ENCODE assay signal across 8 cellular contexts in the genomic region with DNA sequence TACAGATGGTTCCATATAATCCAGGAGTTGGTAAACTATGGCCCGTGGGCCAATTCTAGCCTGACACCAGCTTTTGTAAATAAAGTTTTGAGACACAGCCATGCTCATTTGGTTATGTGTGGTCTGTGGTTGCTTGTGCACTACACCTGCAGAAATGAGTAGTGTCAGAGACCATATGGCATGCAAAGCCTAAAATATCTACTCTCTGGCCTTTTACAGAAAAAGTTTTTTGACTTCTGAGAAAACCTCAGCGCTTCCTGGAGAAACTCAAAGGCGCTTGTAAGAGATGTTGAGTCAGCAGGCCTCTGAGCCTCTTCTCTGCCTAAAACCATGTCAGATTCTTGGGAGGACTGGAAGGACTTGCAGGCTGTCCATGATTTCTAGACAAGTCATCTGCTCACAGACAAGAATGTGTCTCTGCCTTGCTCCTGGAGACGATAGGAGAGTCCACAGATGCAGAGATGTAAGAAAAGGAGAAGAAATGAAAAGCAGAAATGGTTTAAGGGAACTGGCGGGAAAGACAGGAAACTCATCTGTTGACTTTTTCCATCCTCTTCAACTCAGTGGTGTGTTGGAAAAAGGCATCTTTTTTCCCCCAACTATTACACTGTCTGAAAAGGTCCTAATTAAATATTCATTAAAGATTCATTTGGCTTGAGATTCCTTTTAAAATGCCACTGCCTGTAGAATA. TPM values are rescaled to one million over a fixed set of nuclear protein-coding genes. Genes with fewer than 3 reads are reported as not detected.
DNase-seq lines count a peak whose midpoint lies in the region; ATAC-seq, FAIRE-seq and TF ChIP-seq lines count a peak whose summit lies in the region.

No MANE protein-coding gene starts in this region.

- 0 out of 2 replicates have a peak, but pooled peaks cover 2% of the 10 kb centered on the region for H4K20me1 ChIP-seq in GM12878 (ENCODE audit: control insufficient read depth, insufficient read depth)

- ATAC-seq in GM18517 (IDR thresholded peaks at IDR 0.05; ENCODE audit: unreplicated experiment) (peak; percentile 92), HG02759 (IDR thresholded peaks at IDR 0.05; ENCODE audit: unreplicated experiment) (peak; percentile 82), GM12878 (peak; percentile 73)

- peak overlapping the region; percentile 51 for H3K4me3 ChIP-seq in GM12878

- peaks cover 46% of the 10 kb centered on the region for H3K4me1 ChIP-seq in GM12878 (ENCODE audit: control insufficient read depth, insufficient read depth, low read length)

- no TSS peak for BruUV-seq in GM12878 (replicated peaks; lab: Mats Ljungman, UMichigan)

- no peak overlapping the region for H2AFZ ChIP-seq in GM12878 (ENCODE audit: control insufficient read depth, low read depth, low read length)

- H3K9me3 ChIP-seq in GM12878 (replicated peaks; ENCODE audit: control insufficient read depth, insufficient read depth, low read length), result no peaks in the 10 kb centered on the region

- peak overlapping the region; percentile 58 for H3K9ac ChIP-seq in GM12878 (ENCODE audit: control insufficient read depth, insufficient read depth, low read length)

- WGBS in GM12878 (ENCODE audit: insufficient coverage, insufficient replicate concordance, low lambda C conversion rate, missing lambda C conversion rate), result under 1% methylated on average over 5 of the region's 5 CpGs

- peaks cover 4 to 7% of the 10 kb centered on the region in 2 experiments; a peak in 2 of 4 replicates for H3K36me3 ChIP-seq in GM12878 (ENCODE audit: control insufficient read depth in 2 of 2, insufficient read depth in 2 of 2, low read length in 1 of 2)

- TF ChIP-seq POLR2A in GM12878 (IDR thresholded peaks at IDR 0.05; ENCODE audit: low read depth, low read length), result 0 out of 2 replicates have a peak, but pooled peaks have one; percentile 32

- in situ Hi-C loops in GM12878 (cut with MboI), result no loop called here

- DNase-seq in OCI-M1 (lab: John Stamatoyannopoulos, UW) (peak; percentile 26), GM12878 (ENCODE audit: low read depth, low spot score) (peak; percentile 83), NCI-H128 (lab: John Stamatoyannopoulos, UW; ENCODE audit: unreplicated experiment) (no peak), NCI-H146 (lab: John Stamatoyannopoulos, UW) (no peak), DMS53 (lab: John Stamatoyannopoulos, UW) (no peak)
- DNase-seq in effector CD8-positive, alpha-beta T cell (lab: John Stamatoyannopoulos, UW), result no peak

- TF ChIP-seq RAD21 in GM12878 (IDR thresholded peaks at IDR 0.05; ENCODE audit: insufficient read depth, low read depth, low read length), result peak; percentile 28; the same call in 1 of the 2 replicates

- POLR2A ChIA-PET in GM12878 (lab: Charles Lee), result interaction anchor here (1.1 kb wide), 1 partner anchor 10 kb away, joined by 3 read pairs; no protein-coding TSS in a partner anchor

- peak; percentile 85 to 92 for TF ChIP-seq EP300 in GM12878 (IDR thresholded peaks at IDR 0.05; ENCODE audit: borderline replicate concordance in 1 of 2, control insufficient read depth in 1 of 2, low read depth in 2 of 2, low read length in 2 of 2)

- CTCF ChIA-PET in GM12878 (lab: Yijun Ruan, JAX), result interaction anchor here (0.7 to 1.5 kb wide), 2 partner anchors 9 to 101 kb away, joined by 3 read pairs; no protein-coding TSS in a partner anchor

- no peaks in the 10 kb centered on the region for H3K27me3 ChIP-seq in GM12878 (replicated peaks in 1 of 2; ENCODE audit: control insufficient read depth in 2 of 2, insufficient read depth in 2 of 2, low read length in 1 of 2)

- intact Hi-C loops in GM12878 (cut with micrococcal nuclease; ENCODE audit: unreplicated experiment), result loop anchor here (2.0 to 10.0 kb wide), 4 partner anchors 55 to 785 kb away; partner anchors contain the start of gene RMC1

- FAIRE-seq in GM12878 (lab: Jason Lieb, UNC), result peak; percentile 78

- H3K79me2 ChIP-seq in GM12878 (ENCODE audit: control insufficient read depth, insufficient read depth, low read length), result peaks cover 92% of the 10 kb centered on the region

- H3K4me2 ChIP-seq in GM12878 (ENCODE audit: control insufficient read depth, insufficient read depth), result peak overlapping the region; percentile 78

- TF ChIP-seq CTCF in GM12878 (IDR thresholded peaks at IDR 0.05 in 2 of 3, conservative IDR thresholded peaks at IDR 0.05 in 1 of 3; ENCODE audit: control insufficient read depth in 2 of 3, extremely low read depth in 1 of 3, insufficient read depth in 1 of 3, low read depth in 3 of 3, low read length in 3 of 3), result no peak

- SMC1A ChIA-PET in GM12878 (lab: Charles Lee; ENCODE audit: uncharacterized antibody, unreplicated experiment), result interaction anchor here (1.3 kb wide), 1 partner anchor 38 kb away, joined by 4 read pairs; no protein-coding TSS in a partner anchor

- RAD21 ChIA-PET in GM12878 (lab: Charles Lee; ENCODE audit: unreplicated experiment), result no interaction called here

- peak overlapping the region; percentile 86 for H3K27ac ChIP-seq in GM12878 (ENCODE audit: control insufficient read depth, insufficient read depth)

TF ChIP-seq in GM12878, 131 proteins besides CTCF, POLR2A, EP300 and RAD21 (continues in another document):
- no peak for TF ChIP-seq NFYA (IDR thresholded peaks at IDR 0.05; ENCODE audit: borderline replicate concordance, low read depth, low read length)
- TF ChIP-seq RFX5 (IDR thresholded peaks at IDR 0.05; ENCODE audit: low read depth, low read length), result no peak
- TF ChIP-seq, protein P1, sequence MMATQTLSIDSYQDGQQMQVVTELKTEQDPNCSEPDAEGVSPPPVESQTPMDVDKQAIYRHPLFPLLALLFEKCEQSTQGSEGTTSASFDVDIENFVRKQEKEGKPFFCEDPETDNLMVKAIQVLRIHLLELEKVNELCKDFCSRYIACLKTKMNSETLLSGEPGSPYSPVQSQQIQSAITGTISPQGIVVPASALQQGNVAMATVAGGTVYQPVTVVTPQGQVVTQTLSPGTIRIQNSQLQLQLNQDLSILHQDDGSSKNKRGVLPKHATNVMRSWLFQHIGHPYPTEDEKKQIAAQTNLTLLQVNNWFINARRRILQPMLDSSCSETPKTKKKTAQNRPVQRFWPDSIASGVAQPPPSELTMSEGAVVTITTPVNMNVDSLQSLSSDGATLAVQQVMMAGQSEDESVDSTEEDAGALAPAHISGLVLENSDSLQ (IDR thresholded peaks at IDR 0.05), result 0 out of 2 replicates have a peak, but pooled peaks have one; percentile 21
- TF ChIP-seq ZNF274 (IDR thresholded peaks at IDR 0.05; ENCODE audit: insufficient read depth, insufficient read length), result no peak
- peak; percentile 82 for TF ChIP-seq TCF7 (IDR thresholded peaks at IDR 0.05; ENCODE audit: borderline replicate concordance)
- peak; percentile 83; the same call in 1 of the 2 replicates for TF ChIP-seq NBN (IDR thresholded peaks at IDR 0.05)
- TF ChIP-seq POLR2AphosphoS5 (IDR thresholded peaks at IDR 0.05; ENCODE audit: low read length), result peak; percentile 54
- no peak for TF ChIP-seq FOS (IDR thresholded peaks at IDR 0.05; ENCODE audit: borderline replicate concordance, extremely low read depth, insufficient read length)
- no peak for TF ChIP-seq GABPA (IDR thresholded peaks at IDR 0.05; ENCODE audit: low read depth)
- TF ChIP-seq, protein P2, sequence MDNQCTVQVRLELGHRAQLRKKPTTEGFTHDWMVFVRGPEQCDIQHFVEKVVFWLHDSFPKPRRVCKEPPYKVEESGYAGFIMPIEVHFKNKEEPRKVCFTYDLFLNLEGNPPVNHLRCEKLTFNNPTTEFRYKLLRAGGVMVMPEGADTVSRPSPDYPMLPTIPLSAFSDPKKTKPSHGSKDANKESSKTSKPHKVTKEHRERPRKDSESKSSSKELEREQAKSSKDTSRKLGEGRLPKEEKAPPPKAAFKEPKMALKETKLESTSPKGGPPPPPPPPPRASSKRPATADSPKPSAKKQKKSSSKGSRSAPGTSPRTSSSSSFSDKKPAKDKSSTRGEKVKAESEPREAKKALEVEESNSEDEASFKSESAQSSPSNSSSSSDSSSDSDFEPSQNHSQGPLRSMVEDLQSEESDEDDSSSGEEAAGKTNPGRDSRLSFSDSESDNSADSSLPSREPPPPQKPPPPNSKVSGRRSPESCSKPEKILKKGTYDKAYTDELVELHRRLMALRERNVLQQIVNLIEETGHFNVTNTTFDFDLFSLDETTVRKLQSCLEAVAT (IDR thresholded peaks at IDR 0.05), result peak; percentile 92
- 0 out of 2 replicates have a peak, but pooled peaks have one; percentile 65 for TF ChIP-seq MXI1 (IDR thresholded peaks at IDR 0.05; ENCODE audit: low read depth, low read length)
- TF ChIP-seq KAT2A (conservative IDR thresholded peaks at IDR 0.05; ENCODE audit: control insufficient read depth, low read depth, low read length), result no peak
- no peak for TF ChIP-seq ESRRA (IDR thresholded peaks at IDR 0.05; ENCODE audit: low read length)

RNA-seq across cellular contexts. Expression of gene TTC39C, which starts 5.2 kb away (rescaled TPM):
- total RNA-seq in GM12878 (2013; cell fraction: nucleolus; rRNA removed), result 78.9 and 87.4 TPM in 2 replicates
- total RNA-seq in GM12878 (2014; rRNA removed) (74.6 and 80.3 TPM in 2 replicates), GM12878 (2014; rRNA removed; fragmentation: Illumina TruSeq; extraction: Trizol) (81.1 and 84.4 TPM in 2 replicates), GM12878 (2021) (72.8 and 76.5 TPM in 2 replicates)
- 20.4 TPM for polyA plus RNA-seq in GM12878 (2011; ENCODE audit: low read depth)
- polyA plus RNA-seq in GM12878 (2011; rRNA removed) (25.2 and 33.2 TPM in 2 replicates), GM12878 (2014; fragmentation: Illumina TruSeq; extraction: Trizol) (59.7 and 77.6 TPM in 2 replicates), GM12878 (2014; fragmentation: Nextera tagmentation; extraction: Ambion mirVana) (10 to 100 TPM; 21.1 to 37.2 TPM), GM12878 (2014; rRNA removed) (59.7 and 63.3 TPM in 2 replicates), GM12878 (2016; fragmentation: Nextera tagmentation; extraction: Ambion mirVana) (10 to 100 TPM; 69.8 to 91.0 TPM)
- 8.8 and 10.1 TPM in 2 replicates for polyA plus RNA-seq in GM12878 (2011; cell fraction: cytosol; rRNA removed)
- polyA plus RNA-seq in GM12878 (2011; cell fraction: nucleus; rRNA removed), result 24.3 and 24.8 TPM in 2 replicates
- polyA plus RNA-seq in GM12878 (2012), result 38.1 and 44.0 TPM in 2 replicates
- polyA minus RNA-seq in GM12878 (2011; rRNA and poly(A)+ RNA removed), result 26.0 and 27.4 TPM in 2 replicates
- 9.9 and 13.0 TPM in 2 replicates for polyA minus RNA-seq in GM12878 (2011; cell fraction: cytosol; rRNA and poly(A)+ RNA removed)
- polyA minus RNA-seq in GM12878 (2011; cell fraction: nucleus; rRNA and poly(A)+ RNA removed), result 12.9 and 22.0 TPM in 2 replicates

Comparison
In these comparisons a context has a peak if more than half of its experiments do, and no peak if none do; other contexts are left out.
1. DNase-seq: peak in OCI-M1 (single experiment) and GM12878 (single experiment); none in NCI-H128 (single experiment), NCI-H146 (single experiment), effector CD8-positive, alpha-beta T cell (single experiment) and DMS53 (single experiment).
2. Peak in every context shown above with its lines, with median percentiles within 50 percentile points of each other: ATAC-seq.